3 cellular contexts compared by ENCODE assay signal in the genomic region with DNA sequence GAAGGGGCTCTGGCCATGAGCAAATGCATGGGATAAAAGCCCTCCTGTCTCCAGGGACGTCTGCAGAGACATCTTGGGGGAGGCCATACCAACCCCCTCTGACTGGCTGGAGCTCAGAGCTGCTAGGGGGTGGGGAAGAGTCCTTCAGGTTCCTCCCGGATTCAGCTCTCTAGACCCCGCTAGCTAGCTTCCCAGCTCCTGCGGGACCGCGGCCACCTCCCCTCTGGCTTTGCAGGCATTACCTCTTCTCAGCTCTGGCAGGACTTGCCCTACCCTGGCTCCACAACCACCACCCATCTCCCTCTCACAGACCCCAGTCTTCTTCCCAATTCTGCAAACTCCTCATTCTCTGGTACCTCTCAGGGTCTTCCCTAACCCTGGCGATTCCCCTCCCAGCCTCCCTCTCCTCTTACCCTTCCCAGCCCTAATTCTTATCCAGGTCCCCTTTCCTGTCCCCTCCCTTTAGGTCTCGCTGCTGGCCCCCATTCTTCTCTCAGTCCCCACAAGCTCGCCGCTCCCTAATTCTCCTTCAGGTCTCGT.
TF ChIP-seq lines count a peak whose summit lies in the region.

No MANE protein-coding gene starts in this region.

TF ChIP-seq in GM23338, 12 proteins besides CTCF, POLR2A, EP300 and RAD21 (continues in another document):
- TF ChIP-seq, protein P1, sequence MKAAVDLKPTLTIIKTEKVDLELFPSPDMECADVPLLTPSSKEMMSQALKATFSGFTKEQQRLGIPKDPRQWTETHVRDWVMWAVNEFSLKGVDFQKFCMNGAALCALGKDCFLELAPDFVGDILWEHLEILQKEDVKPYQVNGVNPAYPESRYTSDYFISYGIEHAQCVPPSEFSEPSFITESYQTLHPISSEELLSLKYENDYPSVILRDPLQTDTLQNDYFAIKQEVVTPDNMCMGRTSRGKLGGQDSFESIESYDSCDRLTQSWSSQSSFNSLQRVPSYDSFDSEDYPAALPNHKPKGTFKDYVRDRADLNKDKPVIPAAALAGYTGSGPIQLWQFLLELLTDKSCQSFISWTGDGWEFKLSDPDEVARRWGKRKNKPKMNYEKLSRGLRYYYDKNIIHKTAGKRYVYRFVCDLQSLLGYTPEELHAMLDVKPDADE (IDR thresholded peaks at IDR 0.05): no peak
- TF ChIP-seq CREB1 (CRISPR knock-in tag; IDR thresholded peaks at IDR 0.05; ENCODE audit: low read depth) (no peak), ZNF114 (CRISPR knock-in tag; IDR thresholded peaks at IDR 0.05) (no peak), JUNB (IDR thresholded peaks at IDR 0.05; ENCODE audit: unreplicated experiment) (no peak), EZH2phosphoT487 (IDR thresholded peaks at IDR 0.05; ENCODE audit: unreplicated experiment) (no peak), POLR2AphosphoS5 (IDR thresholded peaks at IDR 0.05; ENCODE audit: low read depth) (no peak), EZH2 (IDR thresholded peaks at IDR 0.05; ENCODE audit: low read depth, unreplicated experiment) (no peak), ZNF331 (CRISPR knock-in tag; IDR thresholded peaks at IDR 0.05; ENCODE audit: low read depth) (no peak)
- TF ChIP-seq, protein P2, sequence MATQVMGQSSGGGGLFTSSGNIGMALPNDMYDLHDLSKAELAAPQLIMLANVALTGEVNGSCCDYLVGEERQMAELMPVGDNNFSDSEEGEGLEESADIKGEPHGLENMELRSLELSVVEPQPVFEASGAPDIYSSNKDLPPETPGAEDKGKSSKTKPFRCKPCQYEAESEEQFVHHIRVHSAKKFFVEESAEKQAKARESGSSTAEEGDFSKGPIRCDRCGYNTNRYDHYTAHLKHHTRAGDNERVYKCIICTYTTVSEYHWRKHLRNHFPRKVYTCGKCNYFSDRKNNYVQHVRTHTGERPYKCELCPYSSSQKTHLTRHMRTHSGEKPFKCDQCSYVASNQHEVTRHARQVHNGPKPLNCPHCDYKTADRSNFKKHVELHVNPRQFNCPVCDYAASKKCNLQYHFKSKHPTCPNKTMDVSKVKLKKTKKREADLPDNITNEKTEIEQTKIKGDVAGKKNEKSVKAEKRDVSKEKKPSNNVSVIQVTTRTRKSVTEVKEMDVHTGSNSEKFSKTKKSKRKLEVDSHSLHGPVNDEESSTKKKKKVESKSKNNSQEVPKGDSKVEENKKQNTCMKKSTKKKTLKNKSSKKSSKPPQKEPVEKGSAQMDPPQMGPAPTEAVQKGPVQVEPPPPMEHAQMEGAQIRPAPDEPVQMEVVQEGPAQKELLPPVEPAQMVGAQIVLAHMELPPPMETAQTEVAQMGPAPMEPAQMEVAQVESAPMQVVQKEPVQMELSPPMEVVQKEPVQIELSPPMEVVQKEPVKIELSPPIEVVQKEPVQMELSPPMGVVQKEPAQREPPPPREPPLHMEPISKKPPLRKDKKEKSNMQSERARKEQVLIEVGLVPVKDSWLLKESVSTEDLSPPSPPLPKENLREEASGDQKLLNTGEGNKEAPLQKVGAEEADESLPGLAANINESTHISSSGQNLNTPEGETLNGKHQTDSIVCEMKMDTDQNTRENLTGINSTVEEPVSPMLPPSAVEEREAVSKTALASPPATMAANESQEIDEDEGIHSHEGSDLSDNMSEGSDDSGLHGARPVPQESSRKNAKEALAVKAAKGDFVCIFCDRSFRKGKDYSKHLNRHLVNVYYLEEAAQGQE (IDR thresholded peaks at IDR 0.05; ENCODE audit: unreplicated experiment): no peak

TF ChIP-seq in WTC11, 78 proteins besides CTCF, POLR2A, EP300 and RAD21 (continues in another document):
- TF ChIP-seq JUN (CRISPR knock-in tag; IDR thresholded peaks at IDR 0.05): no peak
- TF ChIP-seq TP53 (CRISPR knock-in tag; IDR thresholded peaks at IDR 0.05): no peak
- TF ChIP-seq PRRX2 (CRISPR knock-in tag; IDR thresholded peaks at IDR 0.05): no peak
- TF ChIP-seq, protein P3, sequence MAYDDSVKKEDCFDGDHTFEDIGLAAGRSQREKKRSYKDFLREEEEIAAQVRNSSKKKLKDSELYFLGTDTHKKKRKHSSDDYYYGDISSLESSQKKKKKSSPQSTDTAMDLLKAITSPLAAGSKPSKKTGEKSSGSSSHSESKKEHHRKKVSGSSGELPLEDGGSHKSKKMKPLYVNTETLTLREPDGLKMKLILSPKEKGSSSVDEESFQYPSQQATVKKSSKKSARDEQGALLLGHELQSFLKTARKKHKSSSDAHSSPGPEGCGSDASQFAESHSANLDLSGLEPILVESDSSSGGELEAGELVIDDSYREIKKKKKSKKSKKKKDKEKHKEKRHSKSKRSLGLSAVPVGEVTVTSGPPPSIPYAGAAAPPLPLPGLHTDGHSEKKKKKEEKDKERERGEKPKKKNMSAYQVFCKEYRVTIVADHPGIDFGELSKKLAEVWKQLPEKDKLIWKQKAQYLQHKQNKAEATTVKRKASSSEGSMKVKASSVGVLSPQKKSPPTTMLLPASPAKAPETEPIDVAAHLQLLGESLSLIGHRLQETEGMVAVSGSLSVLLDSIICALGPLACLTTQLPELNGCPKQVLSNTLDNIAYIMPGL (CRISPR knock-in tag; IDR thresholded peaks at IDR 0.05): no peak
- TF ChIP-seq TEAD4 (CRISPR knock-in tag; IDR thresholded peaks at IDR 0.05): no peak
- TF ChIP-seq ZNF671 (CRISPR knock-in tag; IDR thresholded peaks at IDR 0.05): no peak
- TF ChIP-seq IRF2 (CRISPR knock-in tag; IDR thresholded peaks at IDR 0.05; ENCODE audit: borderline replicate concordance, low read depth): no peak
- TF ChIP-seq, protein P4, sequence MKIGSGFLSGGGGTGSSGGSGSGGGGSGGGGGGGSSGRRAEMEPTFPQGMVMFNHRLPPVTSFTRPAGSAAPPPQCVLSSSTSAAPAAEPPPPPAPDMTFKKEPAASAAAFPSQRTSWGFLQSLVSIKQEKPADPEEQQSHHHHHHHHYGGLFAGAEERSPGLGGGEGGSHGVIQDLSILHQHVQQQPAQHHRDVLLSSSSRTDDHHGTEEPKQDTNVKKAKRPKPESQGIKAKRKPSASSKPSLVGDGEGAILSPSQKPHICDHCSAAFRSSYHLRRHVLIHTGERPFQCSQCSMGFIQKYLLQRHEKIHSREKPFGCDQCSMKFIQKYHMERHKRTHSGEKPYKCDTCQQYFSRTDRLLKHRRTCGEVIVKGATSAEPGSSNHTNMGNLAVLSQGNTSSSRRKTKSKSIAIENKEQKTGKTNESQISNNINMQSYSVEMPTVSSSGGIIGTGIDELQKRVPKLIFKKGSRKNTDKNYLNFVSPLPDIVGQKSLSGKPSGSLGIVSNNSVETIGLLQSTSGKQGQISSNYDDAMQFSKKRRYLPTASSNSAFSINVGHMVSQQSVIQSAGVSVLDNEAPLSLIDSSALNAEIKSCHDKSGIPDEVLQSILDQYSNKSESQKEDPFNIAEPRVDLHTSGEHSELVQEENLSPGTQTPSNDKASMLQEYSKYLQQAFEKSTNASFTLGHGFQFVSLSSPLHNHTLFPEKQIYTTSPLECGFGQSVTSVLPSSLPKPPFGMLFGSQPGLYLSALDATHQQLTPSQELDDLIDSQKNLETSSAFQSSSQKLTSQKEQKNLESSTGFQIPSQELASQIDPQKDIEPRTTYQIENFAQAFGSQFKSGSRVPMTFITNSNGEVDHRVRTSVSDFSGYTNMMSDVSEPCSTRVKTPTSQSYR (CRISPR knock-in tag; IDR thresholded peaks at IDR 0.05): no peak
- TF ChIP-seq, protein P5, sequence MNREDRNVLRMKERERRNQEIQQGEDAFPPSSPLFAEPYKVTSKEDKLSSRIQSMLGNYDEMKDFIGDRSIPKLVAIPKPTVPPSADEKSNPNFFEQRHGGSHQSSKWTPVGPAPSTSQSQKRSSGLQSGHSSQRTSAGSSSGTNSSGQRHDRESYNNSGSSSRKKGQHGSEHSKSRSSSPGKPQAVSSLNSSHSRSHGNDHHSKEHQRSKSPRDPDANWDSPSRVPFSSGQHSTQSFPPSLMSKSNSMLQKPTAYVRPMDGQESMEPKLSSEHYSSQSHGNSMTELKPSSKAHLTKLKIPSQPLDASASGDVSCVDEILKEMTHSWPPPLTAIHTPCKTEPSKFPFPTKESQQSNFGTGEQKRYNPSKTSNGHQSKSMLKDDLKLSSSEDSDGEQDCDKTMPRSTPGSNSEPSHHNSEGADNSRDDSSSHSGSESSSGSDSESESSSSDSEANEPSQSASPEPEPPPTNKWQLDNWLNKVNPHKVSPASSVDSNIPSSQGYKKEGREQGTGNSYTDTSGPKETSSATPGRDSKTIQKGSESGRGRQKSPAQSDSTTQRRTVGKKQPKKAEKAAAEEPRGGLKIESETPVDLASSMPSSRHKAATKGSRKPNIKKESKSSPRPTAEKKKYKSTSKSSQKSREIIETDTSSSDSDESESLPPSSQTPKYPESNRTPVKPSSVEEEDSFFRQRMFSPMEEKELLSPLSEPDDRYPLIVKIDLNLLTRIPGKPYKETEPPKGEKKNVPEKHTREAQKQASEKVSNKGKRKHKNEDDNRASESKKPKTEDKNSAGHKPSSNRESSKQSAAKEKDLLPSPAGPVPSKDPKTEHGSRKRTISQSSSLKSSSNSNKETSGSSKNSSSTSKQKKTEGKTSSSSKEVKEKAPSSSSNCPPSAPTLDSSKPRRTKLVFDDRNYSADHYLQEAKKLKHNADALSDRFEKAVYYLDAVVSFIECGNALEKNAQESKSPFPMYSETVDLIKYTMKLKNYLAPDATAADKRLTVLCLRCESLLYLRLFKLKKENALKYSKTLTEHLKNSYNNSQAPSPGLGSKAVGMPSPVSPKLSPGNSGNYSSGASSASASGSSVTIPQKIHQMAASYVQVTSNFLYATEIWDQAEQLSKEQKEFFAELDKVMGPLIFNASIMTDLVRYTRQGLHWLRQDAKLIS (CRISPR knock-in tag; IDR thresholded peaks at IDR 0.05; ENCODE audit: borderline replicate concordance): no peak

TF ChIP-seq in HepG2, 621 proteins besides CTCF, POLR2A, EP300 and RAD21:
- no peak for TF ChIP-seq CBX1 (IDR thresholded peaks at IDR 0.05; ENCODE audit: low read depth)
- TF ChIP-seq, protein P6, sequence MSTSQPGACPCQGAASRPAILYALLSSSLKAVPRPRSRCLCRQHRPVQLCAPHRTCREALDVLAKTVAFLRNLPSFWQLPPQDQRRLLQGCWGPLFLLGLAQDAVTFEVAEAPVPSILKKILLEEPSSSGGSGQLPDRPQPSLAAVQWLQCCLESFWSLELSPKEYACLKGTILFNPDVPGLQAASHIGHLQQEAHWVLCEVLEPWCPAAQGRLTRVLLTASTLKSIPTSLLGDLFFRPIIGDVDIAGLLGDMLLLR (CRISPR knock-in tag; IDR thresholded peaks at IDR 0.05): no peak
- no peak for TF ChIP-seq RAD51 (IDR thresholded peaks at IDR 0.05; ENCODE audit: borderline replicate concordance)
- TF ChIP-seq ZNF34 (CRISPR knock-in tag; IDR thresholded peaks at IDR 0.05; ENCODE audit: borderline replicate concordance): no peak
- no peak for TF ChIP-seq ZNF382 (CRISPR knock-in tag; IDR thresholded peaks at IDR 0.05; ENCODE audit: borderline replicate concordance)
- no peak for TF ChIP-seq TGIF2 (CRISPR knock-in tag; IDR thresholded peaks at IDR 0.05)
- TF ChIP-seq ZNF557 (CRISPR knock-in tag; IDR thresholded peaks at IDR 0.05): no peak
- no peak for TF ChIP-seq JARID2 (CRISPR knock-in tag; IDR thresholded peaks at IDR 0.05; ENCODE audit: insufficient replicate concordance)
- no peak for TF ChIP-seq CBX5 (CRISPR knock-in tag; IDR thresholded peaks at IDR 0.05; ENCODE audit: borderline replicate concordance)
